In genomic region chr2:184692137-184692734, GRCh38 we compare ENCODE assay signal across 14 cellular contexts.
DNase-seq lines count a peak whose midpoint lies in the region; ATAC-seq and TF ChIP-seq lines count a peak whose summit lies in the region.
"Had no signal": no experiment of that assay in that cellular context is flagged by ENCODE, and none has a peak within 500 bp of the region (broad histone marks: within the 10 kb centered on the region; RNA-seq: fewer than 3 reads in every experiment).

No MANE protein-coding gene starts in this region.

- no peaks in the 10 kb centered on the region for H3K36me3 Mint-ChIP-seq in CD8-positive, alpha-beta T cell

- H3K4me1 ChIP-seq in OCI-LY7 (ENCODE audit: insufficient read depth, low read length, poor library complexity, severe bottlenecking) (peaks cover 24% of the 10 kb centered on the region), suprapubic skin (no peaks in the 10 kb centered on the region)
- no peaks in the 10 kb centered on the region for H3K4me1 ChIP-seq in CD8-positive, alpha-beta T cell (ENCODE audit: insufficient read depth, low read length)
- H3K4me1 ChIP-seq: upper lobe of left lung had no signal

- POLR2A ChIA-PET in OCI-LY7 (lab: Charles Lee): no interaction called here
- POLR2A ChIA-PET in CD8-positive, alpha-beta T cell (lab: Charles Lee): no interaction called here

- no peaks in the 10 kb centered on the region for H3K9me2 ChIP-seq in OCI-LY7 (ENCODE audit: insufficient read depth, low read length)

- ATAC-seq in HG02642 (IDR thresholded peaks at IDR 0.05; ENCODE audit: poor library complexity, unreplicated experiment): no peak
- no peak for ATAC-seq in CD8-positive, alpha-beta T cell
- ATAC-seq: activated naive CD8-positive, alpha-beta T cell treated with anti-CD3 and anti-CD28 coated beads, Interleukin-2, amount 50 U/mL, for 24 hours; HCT116 had no signal

- TF ChIP-seq POLR2A in suprapubic skin (IDR thresholded peaks at IDR 0.05): no peak

- TF ChIP-seq CTCF in AG09319 (IDR thresholded peaks at IDR 0.05; ENCODE audit: low read depth, low read length) (no peak), OCI-LY7 (conservative IDR thresholded peaks at IDR 0.05; ENCODE audit: low read length) (no peak), suprapubic skin (IDR thresholded peaks at IDR 0.05) (no peak)
- no peak for TF ChIP-seq CTCF in CD8-positive, alpha-beta T cell (IDR thresholded peaks at IDR 0.05)

- no peaks in the 10 kb centered on the region for H3K9me3 Mint-ChIP-seq in CD8-positive, alpha-beta T cell
- H3K9me3 Mint-ChIP-seq: activated naive CD8-positive, alpha-beta T cell treated with anti-CD3 and anti-CD28 coated beads, Interleukin-2, amount 50 U/mL, for 24 hours had no signal

- 0 out of 2 replicates have a peak overlapping the region, but pooled peaks have one; percentile 12 for H3K4me2 ChIP-seq in OCI-LY7 (ENCODE audit: low read length)

- H3K27me3 Mint-ChIP-seq in CD8-positive, alpha-beta T cell (ENCODE audit: low read depth): no peaks in the 10 kb centered on the region
- H3K27me3 Mint-ChIP-seq: activated naive CD8-positive, alpha-beta T cell treated with anti-CD3 and anti-CD28 coated beads, Interleukin-2, amount 50 U/mL, for 24 hours had no signal

- H4K20me1 ChIP-seq in OCI-LY7 (ENCODE audit: insufficient read depth, low read length): peaks cover 14% of the 10 kb centered on the region; the same call in 1 of the 2 replicates

- H3K27me3 ChIP-seq in MG63 (no peaks in the 10 kb centered on the region), suprapubic skin (no peaks in the 10 kb centered on the region)
- no peaks in the 10 kb centered on the region for H3K27me3 ChIP-seq in CD8-positive, alpha-beta T cell (ENCODE audit: insufficient read depth, low read length)
- H3K27me3 ChIP-seq: neutrophil, upper lobe of left lung had no signal

- intact Hi-C loops in OCI-LY7 (cut with micrococcal nuclease; ENCODE audit: unreplicated experiment): no loop called here
- intact Hi-C loops in CD8-positive, alpha-beta T cell (cut with DNase I, micrococcal nuclease): no loop called here

- BruUV-seq in OCI-LY7 (replicated peaks; lab: Mats Ljungman, UMichigan): no TSS peak

- TF ChIP-seq EP300 in suprapubic skin (IDR thresholded peaks at IDR 0.05): no peak

- H3K4me1 Mint-ChIP-seq in CD8-positive, alpha-beta T cell (ENCODE audit: low read depth): no peaks in the 10 kb centered on the region
- H3K4me1 Mint-ChIP-seq: activated naive CD8-positive, alpha-beta T cell treated with anti-CD3 and anti-CD28 coated beads, Interleukin-2, amount 50 U/mL, for 24 hours had no signal

- H2AFZ ChIP-seq in OCI-LY7 (ENCODE audit: low read length): no peak overlapping the region

- H3K79me2 ChIP-seq in OCI-LY7 (ENCODE audit: insufficient read depth, low read depth, low read length): peaks cover 96% of the 10 kb centered on the region

- H3K4me3 Mint-ChIP-seq in CD8-positive, alpha-beta T cell: no peak overlapping the region
- H3K4me3 Mint-ChIP-seq: activated naive CD8-positive, alpha-beta T cell treated with anti-CD3 and anti-CD28 coated beads, Interleukin-2, amount 50 U/mL, for 24 hours had no signal

- H3K4me3 ChIP-seq in MG63 (no peak overlapping the region), OCI-LY7 (ENCODE audit: low read depth, low read length, poor library complexity, severe bottlenecking) (no peak overlapping the region), suprapubic skin (no peak overlapping the region)
- no peak overlapping the region for H3K4me3 ChIP-seq in CD8-positive, alpha-beta T cell (ENCODE audit: low read depth, low read length)
- H3K4me3 ChIP-seq: upper lobe of left lung had no signal

- CTCF ChIA-PET in OCI-LY7 (lab: Charles Lee; ENCODE audit: unreplicated experiment): no interaction called here
- CTCF ChIA-PET in CD8-positive, alpha-beta T cell (lab: Charles Lee): no interaction called here

- DNase-seq in AG09319 (ENCODE audit: extremely low read depth, low read depth): peak; percentile 22
- peak; percentile 10 for DNase-seq in MG63
- peak; percentile 44 for DNase-seq in OCI-LY7 (ENCODE audit: low spot score)
- DNase-seq in fibroblast of peridontal ligament (ENCODE audit: extremely low read depth): peak; percentile 77
- DNase-seq in suprapubic skin (ENCODE audit: low spot score in 2 of 2): no peak
- DNase-seq in cortex of kidney (lab: John Stamatoyannopoulos, UW): no peak
- no peak for DNase-seq in CD8-positive, alpha-beta T cell
- DNase-seq: activated naive CD8-positive, alpha-beta T cell treated with anti-CD3 and anti-CD28 coated beads, Interleukin-2, amount 50 U/mL, for 24 hours; effector CD8-positive, alpha-beta T cell; Right ventricle myocardium superior; upper lobe of left lung had no signal

- no peaks in the 10 kb centered on the region for H3K9me3 ChIP-seq in MG63
- no peaks in the 10 kb centered on the region for H3K9me3 ChIP-seq in OCI-LY7 (ENCODE audit: low read length)
- no peaks in the 10 kb centered on the region for H3K9me3 ChIP-seq in suprapubic skin
- no peaks in the 10 kb centered on the region for H3K9me3 ChIP-seq in CD8-positive, alpha-beta T cell (ENCODE audit: low read length)
- H3K9me3 ChIP-seq: neutrophil, upper lobe of left lung had no signal

- WGBS in suprapubic skin: 57% methylated on average over 3 of the region's 3 CpGs

- H3K27ac ChIP-seq in OCI-LY7 (ENCODE audit: low read depth, low read length, poor library complexity, severe bottlenecking) (no peak overlapping the region), suprapubic skin (no peak overlapping the region)
- H3K27ac ChIP-seq in CD8-positive, alpha-beta T cell (ENCODE audit: low read depth, low read length): no peak overlapping the region
- H3K27ac ChIP-seq: neutrophil, upper lobe of left lung had no signal

- H3K36me3 ChIP-seq in MG63: no peaks in the 10 kb centered on the region
- no peaks in the 10 kb centered on the region; the same call in 1 of the 2 replicates for H3K36me3 ChIP-seq in OCI-LY7 (ENCODE audit: insufficient read depth, low read length)
- H3K36me3 ChIP-seq in suprapubic skin: no peaks in the 10 kb centered on the region
- H3K36me3 ChIP-seq in CD8-positive, alpha-beta T cell (ENCODE audit: insufficient read depth, low read length): no peaks in the 10 kb centered on the region
- H3K36me3 ChIP-seq: neutrophil, upper lobe of left lung had no signal

- H3K27ac Mint-ChIP-seq in CD8-positive, alpha-beta T cell: no peak overlapping the region
- H3K27ac Mint-ChIP-seq: activated naive CD8-positive, alpha-beta T cell treated with anti-CD3 and anti-CD28 coated beads, Interleukin-2, amount 50 U/mL, for 24 hours had no signal

Comparison
In these comparisons a context has a peak if more than half of its experiments do, and no peak if none do; other contexts are left out.
1. DNase-seq: peak in AG09319 (single experiment), MG63 (single experiment), OCI-LY7 (single experiment) and fibroblast of peridontal ligament (single experiment); none in suprapubic skin (0 of 2), cortex of kidney (single experiment) and CD8-positive, alpha-beta T cell (0 of 7).